8 cellular contexts compared by ENCODE assay signal in genomic region chr17:58248955-58249269, GRCh38. TPM values are rescaled to one million over a fixed set of nuclear protein-coding genes. Genes with fewer than 3 reads are reported as not detected.
DNase-seq lines count a peak whose midpoint lies in the region; ATAC-seq, FAIRE-seq and TF ChIP-seq lines count a peak whose summit lies in the region.

No MANE protein-coding gene starts in this region.

- H3K4me1 ChIP-seq in cardiac muscle cell (ENCODE audit: low read depth) (no peaks in the 10 kb centered on the region), astrocyte (ENCODE audit: insufficient read depth, low read length) (no peaks in the 10 kb centered on the region), left lung (peaks cover 2 to 19% of the 10 kb centered on the region in 2 donors), upper lobe of left lung (peaks cover 10 to 13% (median 11%) of the 10 kb centered on the region in 4 donors)

- H3K4me2 ChIP-seq in astrocyte (ENCODE audit: low read length), result peak overlapping the region; percentile 92

- H3K27ac ChIP-seq in cardiac muscle cell (no peak overlapping the region), astrocyte (ENCODE audit: low read depth, low read length) (no peak overlapping the region), left lung (no peak overlapping the region), upper lobe of left lung (no peak overlapping the region)

- no peaks in the 10 kb centered on the region for H4K20me1 ChIP-seq in astrocyte (ENCODE audit: insufficient read depth, low read length)

- TF ChIP-seq CTCF in cardiac muscle cell (IDR thresholded peaks at IDR 0.05; ENCODE audit: low read depth, low read length) (no peak), astrocyte (IDR thresholded peaks at IDR 0.05; ENCODE audit: insufficient read depth, low read depth, low read length) (no peak), left lung (IDR thresholded peaks at IDR 0.05) (no peak), upper lobe of left lung (IDR thresholded peaks at IDR 0.05) (no peak)

- peaks cover 89% of the 10 kb centered on the region for H3K27me3 ChIP-seq in cardiac muscle cell
- peaks cover 38% of the 10 kb centered on the region for H3K27me3 ChIP-seq in astrocyte (ENCODE audit: insufficient read depth, low read length)
- peaks cover 6 to 58% of the 10 kb centered on the region in 2 donors for H3K27me3 ChIP-seq in left lung
- H3K27me3 ChIP-seq in upper lobe of left lung, result peaks cover 0 to 4% (median 1%) of the 10 kb centered on the region in 4 donors

- H3K27me3 Mint-ChIP-seq in astrocyte (ENCODE audit: low read depth, unreplicated experiment), result peaks cover 79% of the 10 kb centered on the region

- no peaks in the 10 kb centered on the region for H3K9me3 ChIP-seq in cardiac muscle cell (ENCODE audit: low read depth)
- no peaks in the 10 kb centered on the region for H3K9me3 ChIP-seq in astrocyte (ENCODE audit: insufficient read depth, low read depth, low read length)
- no peaks in the 10 kb centered on the region for H3K9me3 ChIP-seq in left lung
- H3K9me3 ChIP-seq in upper lobe of left lung, result no peaks in the 10 kb centered on the region

- no peak for TF ChIP-seq POLR2A in upper lobe of left lung (IDR thresholded peaks at IDR 0.05)

- H3K36me3 ChIP-seq in cardiac muscle cell, result no peaks in the 10 kb centered on the region
- no peaks in the 10 kb centered on the region for H3K36me3 ChIP-seq in astrocyte (ENCODE audit: insufficient read depth, low read length)
- no peaks in the 10 kb centered on the region for H3K36me3 ChIP-seq in left lung
- H3K36me3 ChIP-seq in upper lobe of left lung, result no peaks in the 10 kb centered on the region

- no peaks in the 10 kb centered on the region for H3K4me1 Mint-ChIP-seq in astrocyte (ENCODE audit: low read depth, unreplicated experiment)

- WGBS in upper lobe of left lung, 2 donors, result 23% methylated on average over 8 to 10 of the region's 10 CpGs

- peaks cover 2% of the 10 kb centered on the region for H3K36me3 Mint-ChIP-seq in astrocyte (ENCODE audit: low read depth, unreplicated experiment)

- H2AFZ ChIP-seq in astrocyte (ENCODE audit: low read depth, low read length), result peak overlapping the region; percentile 90

- ATAC-seq in left cardiac atrium, result no peak
- ATAC-seq in left lung, result peak; percentile 9
- peak in 1 of 2 donors; percentile 9 for ATAC-seq in upper lobe of left lung (ENCODE audit: low FRiP score in 2 of 2)

- TF ChIP-seq EP300 in upper lobe of left lung (IDR thresholded peaks at IDR 0.05), result no peak

- DNase-seq in cardiac muscle cell (ENCODE audit: low read depth in 1 of 2, low spot score in 1 of 2) (no peak), left cardiac atrium (no peak), astrocyte (ENCODE audit: low read depth) (no peak), left lung (no peak), upper lobe of left lung (no peak), NCI-H446 (lab: John Stamatoyannopoulos, UW) (no peak), SW 1271 (lab: John Stamatoyannopoulos, UW) (no peak), LoVo (ENCODE audit: low spot score) (no peak)

- no peak overlapping the region for H3K9ac ChIP-seq in astrocyte (ENCODE audit: low read length)

- H3K9me3 Mint-ChIP-seq in astrocyte (ENCODE audit: unreplicated experiment), result peaks cover 8% of the 10 kb centered on the region

- no peaks in the 10 kb centered on the region for H3K79me2 ChIP-seq in astrocyte (ENCODE audit: insufficient read depth, low read length)

- H3K4me3 ChIP-seq in cardiac muscle cell (peak overlapping the region; percentile 24), astrocyte (ENCODE audit: insufficient read depth, low read depth, low read length) (no peak overlapping the region), left lung (peak overlapping the region in 1 of 2 donors; percentile 39), upper lobe of left lung (peak overlapping the region in 3 of 4 donors; percentile 35 to 54 (median 53))

- no peak for FAIRE-seq in astrocyte (lab: Jason Lieb, UNC)

- no peak overlapping the region for H3K4me3 Mint-ChIP-seq in astrocyte (ENCODE audit: unreplicated experiment)

- intact Hi-C loops in left cardiac atrium (cut with DNase I) (loop anchor here in 1 of 2 donors (10.0 kb wide), 1 partner anchor 166 kb away; the partner anchor contains the start of gene RNF43), left lung (cut with DNase I) (no loop called here)

- no peak overlapping the region for H3K27ac Mint-ChIP-seq in astrocyte (ENCODE audit: unreplicated experiment)

RNA-seq across cellular contexts. Expression of gene LPO, which starts 10.5 kb away (rescaled TPM):
- not detected in 2 replicates for total RNA-seq in cardiac muscle cell
- not detected in 2 replicates for polyA plus RNA-seq in cardiac muscle cell
- not detected for total RNA-seq in left cardiac atrium
- total RNA-seq in astrocyte, result not detected in 2 replicates
- under 1 TPM in 1 of 2 donors, not detected in 1; 0.24 TPM for total RNA-seq in left lung
- not detected for total RNA-seq in upper lobe of left lung

RNA-seq across cellular contexts. Expression of gene MKS1, which starts 29.9 kb away (rescaled TPM):
- total RNA-seq in cardiac muscle cell, result 18.0 and 29.7 TPM in 2 replicates
- 28.6 and 42.7 TPM in 2 replicates for polyA plus RNA-seq in cardiac muscle cell
- 1 to 10 TPM; 4.5 to 9.0 TPM for total RNA-seq in left cardiac atrium
- 12.0 and 12.7 TPM in 2 replicates for total RNA-seq in astrocyte
- total RNA-seq in left lung, result 10 to 100 TPM; 16.4 to 19.4 TPM
- 10 to 100 TPM; 11.7 to 44.0 (median 15.0) TPM for total RNA-seq in upper lobe of left lung

RNA-seq across cellular contexts. Expression of gene MPO, which starts 31.8 kb away (rescaled TPM):
- total RNA-seq in cardiac muscle cell, result not detected in 2 replicates
- polyA plus RNA-seq in cardiac muscle cell, result not detected in 2 replicates
- under 1 TPM; 0.24 to 0.32 TPM for total RNA-seq in left cardiac atrium
- total RNA-seq in astrocyte, result not detected in 2 replicates
- total RNA-seq in left lung, result 1 to 10 TPM; 1.0 to 1.5 TPM
- total RNA-seq in upper lobe of left lung, result 1 to 10 TPM in 4 of 6 donors, under 1 TPM in 2; 0.71 to 4.6 (median 1.0) TPM

RNA-seq across cellular contexts. Expression of gene EPX, which starts 56.4 kb away (rescaled TPM):
- total RNA-seq in cardiac muscle cell (not detected in 2 replicates), left cardiac atrium (not detected), astrocyte (not detected in 2 replicates), left lung (not detected), upper lobe of left lung (under 1 TPM in 1 of 6 donors, not detected in 5; 0.10 TPM)
- not detected in 2 replicates for polyA plus RNA-seq in cardiac muscle cell
